ENCODE assay signal across 11 cellular contexts in the genomic region with DNA sequence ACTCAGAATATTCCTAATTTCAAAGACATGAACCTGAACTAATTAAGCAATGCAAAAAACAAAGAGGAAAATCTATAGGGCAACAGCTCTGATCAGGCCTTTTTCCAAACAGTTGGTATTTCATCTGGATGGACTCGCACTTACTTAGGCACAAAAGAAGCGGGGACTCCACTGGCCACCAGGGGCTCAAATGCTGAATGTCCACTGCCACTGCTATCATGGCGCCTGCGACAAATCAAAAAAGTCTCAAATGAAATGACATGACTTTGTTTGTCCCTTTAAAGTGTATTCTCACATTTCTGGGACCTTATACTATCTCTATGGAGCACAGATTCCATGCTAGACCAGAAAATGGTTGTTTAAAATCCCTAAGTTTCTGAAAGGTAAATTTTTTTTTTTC. TPM values are rescaled to one million over a fixed set of nuclear protein-coding genes. Genes with fewer than 3 reads are reported as not detected.
DNase-seq lines count a peak whose midpoint lies in the region; ATAC-seq, FAIRE-seq and TF ChIP-seq lines count a peak whose summit lies in the region.
"Not testable (repeated sequence)": the region's sequence is repeated elsewhere in the genome, so short reads cannot be mapped to it uniquely, and the experiment has no call there.
"Had no signal": no experiment of that assay in that cellular context is flagged by ENCODE, and none has a peak within 500 bp of the region (broad histone marks: within the 10 kb centered on the region; RNA-seq: fewer than 3 reads in every experiment).

No MANE protein-coding gene starts in this region.

- H3K36me3 Mint-ChIP-seq in CD8-positive, alpha-beta T cell = peaks cover 55% of the 10 kb centered on the region
- H3K36me3 Mint-ChIP-seq in activated CD4-positive, alpha-beta memory T cell treated with anti-CD3 and anti-CD28 coated beads for 36 hours = peaks cover 45% of the 10 kb centered on the region
- not testable (repeated sequence) for H3K36me3 Mint-ChIP-seq in type B pancreatic cell

- TF ChIP-seq EP300 in K562 (IDR thresholded peaks at IDR 0.05; ENCODE audit: low read length) = not testable (repeated sequence)

- H3K27ac ChIP-seq in CD8-positive, alpha-beta T cell (ENCODE audit: low read depth, low read length); HCT116 (ENCODE audit: low read depth, low read length); K562 (ENCODE audit: extremely low read depth, low read depth, low read length); mesenchymal stem cell (ENCODE audit: low read length, poor library complexity, severe bottlenecking); osteoblast (ENCODE audit: low read depth, low read length): not testable (repeated sequence)

- H3K18ac ChIP-seq in mesenchymal stem cell (ENCODE audit: low read depth in 1 of 2, low read length in 2 of 2) = not testable (repeated sequence)

- not testable (repeated sequence) for H4K8ac ChIP-seq in mesenchymal stem cell (ENCODE audit: low read length)

- peaks cover 15% of the 10 kb centered on the region for H3K79me1 ChIP-seq in mesenchymal stem cell (replicated peaks; ENCODE audit: low read length, poor library complexity, severe bottlenecking)

- RAD21 ChIA-PET in HCT116 (lab: Charles Lee; ENCODE audit: low non-redundant PET in 1 of 2, low total read pairs in 2 of 2, uncharacterized antibody in 2 of 2, unreplicated experiment in 2 of 2) = not testable (repeated sequence)

- H3K23ac ChIP-seq in mesenchymal stem cell (ENCODE audit: low read length in 2 of 2) = not testable (repeated sequence)

- H3K36me3 ChIP-seq in CD8-positive, alpha-beta T cell (ENCODE audit: insufficient read depth, low read length) = peaks cover 40% of the 10 kb centered on the region
- peaks cover 32 to 42% of the 10 kb centered on the region in 2 experiments for H3K36me3 ChIP-seq in HCT116 (ENCODE audit: control insufficient read depth in 1 of 2, insufficient read depth in 2 of 2, low read length in 2 of 2)
- H3K36me3 ChIP-seq in K562 (ENCODE audit: control insufficient read depth, insufficient read depth, low read length) = peaks cover 69% of the 10 kb centered on the region
- peaks cover 30 to 63% of the 10 kb centered on the region in 2 experiments for H3K36me3 ChIP-seq in mesenchymal stem cell (ENCODE audit: control insufficient read depth in 1 of 2, insufficient read depth in 2 of 2, low read depth in 1 of 2, low read length in 2 of 2)
- peaks cover 58% of the 10 kb centered on the region for H3K36me3 ChIP-seq in osteoblast (ENCODE audit: insufficient read depth, low read length)

- H3K9me3 Mint-ChIP-seq in CD8-positive, alpha-beta T cell; activated CD4-positive, alpha-beta memory T cell treated with anti-CD3 and anti-CD28 coated beads for 36 hours; type B pancreatic cell: not testable (repeated sequence)

- intact Hi-C loops in CD8-positive, alpha-beta T cell (cut with DNase I, micrococcal nuclease) = loop anchor here in 1 of 2 experiments (10.0 kb wide), 3 partner anchors 206 to 364 kb away; a partner anchor contains a TSS
- intact Hi-C loops in HCT116 (cut with micrococcal nuclease) = not testable (repeated sequence)
- intact Hi-C loops in activated CD4-positive, alpha-beta memory T cell treated with anti-CD3 and anti-CD28 coated beads for 36 hours (cut with micrococcal nuclease) = loop anchor here (10.0 kb wide), 1 partner anchor 364 kb away; a partner anchor contains a TSS
- intact Hi-C loops in K562 (cut with micrococcal nuclease) = loop anchor here (10.0 kb wide), 2 partner anchors 326 to 364 kb away; a partner anchor contains a TSS

- H3K79me2 ChIP-seq in HCT116 (ENCODE audit: insufficient read depth, low read length) (peaks cover 50% of the 10 kb centered on the region), K562 (ENCODE audit: control insufficient read depth, insufficient read depth, low read length) (peaks cover 19% of the 10 kb centered on the region), osteoblast (ENCODE audit: insufficient read depth, low read length) (peaks cover 34% of the 10 kb centered on the region)

- FAIRE-seq in K562 (lab: Jason Lieb, UNC) = not testable (repeated sequence)

- H3K27me3 Mint-ChIP-seq in CD8-positive, alpha-beta T cell (ENCODE audit: low read depth); activated CD4-positive, alpha-beta memory T cell treated with anti-CD3 and anti-CD28 coated beads for 36 hours; type B pancreatic cell: not testable (repeated sequence)

- not testable (repeated sequence) for H3K9ac ChIP-seq in HCT116 (ENCODE audit: low read length); K562 (ENCODE audit: insufficient read depth in 1 of 2, low read depth in 2 of 2, low read length in 2 of 2); mesenchymal stem cell (ENCODE audit: low read length)

- not testable (repeated sequence) for H2BK120ac ChIP-seq in mesenchymal stem cell (ENCODE audit: low read depth, low read length)

- DNase-seq in AG09309 (ENCODE audit: low read depth); CD8-positive, alpha-beta T cell; HCT116 (ENCODE audit: low read depth, low spot score); activated CD4-positive, alpha-beta memory T cell treated with anti-CD3 and anti-CD28 coated beads for 36 hours; K562 (ENCODE audit: extremely low read depth in 1 of 4, low spot score in 3 of 4); type B pancreatic cell (ENCODE audit: extremely low spot score, unreplicated experiment): not testable (repeated sequence)
- DNase-seq in mesenchymal stem cell = peak; percentile 12
- DNase-seq in osteoblast (ENCODE audit: insufficient read length, low spot score, missing footprints) = peak; percentile 15

- not testable (repeated sequence) for H3K9me1 ChIP-seq in K562 (ENCODE audit: control insufficient read depth, insufficient read depth, low read length)

- in situ Hi-C loops in K562 (cut with MboI) = loop anchor here (10.0 to 25.0 kb wide), 2 partner anchors 364 to 573 kb away; a partner anchor contains a TSS

- H2BK15ac ChIP-seq in mesenchymal stem cell (ENCODE audit: low read depth, poor library complexity, severe bottlenecking) = not testable (repeated sequence)

- not testable (repeated sequence) for H2BK5ac ChIP-seq in mesenchymal stem cell (ENCODE audit: low read depth, low read length, poor library complexity, severe bottlenecking)

- not testable (repeated sequence) for H2AK5ac ChIP-seq in mesenchymal stem cell (ENCODE audit: low read length, severe bottlenecking)

- H2AFZ ChIP-seq in HCT116 (ENCODE audit: low read depth, low read length, poor library complexity, severe bottlenecking); K562 (ENCODE audit: low read depth, low read length); mesenchymal stem cell (ENCODE audit: low read depth, low read length); osteoblast (ENCODE audit: low read length): not testable (repeated sequence)

- not testable (repeated sequence) for H2BK12ac ChIP-seq in mesenchymal stem cell (ENCODE audit: low read length in 2 of 2)

- H4K20me1 ChIP-seq in HCT116 (ENCODE audit: insufficient read depth); K562 (replicated peaks; ENCODE audit: control insufficient read depth, insufficient read depth, low read length); osteoblast (ENCODE audit: insufficient read depth, low read length): not testable (repeated sequence)

- H3K9me3 ChIP-seq in CD8-positive, alpha-beta T cell (ENCODE audit: low read length); HCT116 (ENCODE audit: control insufficient read depth in 1 of 2, insufficient read depth in 1 of 2, low read depth in 1 of 2, low read length in 2 of 2); K562 (replicated peaks; ENCODE audit: control insufficient read depth, insufficient read depth, low read depth, low read length); mesenchymal stem cell (ENCODE audit: control insufficient read depth, low read length); osteoblast (ENCODE audit: low read depth, low read length): not testable (repeated sequence)

- not testable (repeated sequence) for H3K4me2 ChIP-seq in HCT116 (ENCODE audit: low read length); K562 (ENCODE audit: insufficient read depth, low read length); mesenchymal stem cell (ENCODE audit: low read length, poor library complexity, severe bottlenecking); osteoblast (ENCODE audit: insufficient read depth, low read length)

- H3K14ac ChIP-seq in mesenchymal stem cell (ENCODE audit: low read length in 2 of 2) = not testable (repeated sequence)

- POLR2A ChIA-PET in CD8-positive, alpha-beta T cell (lab: Charles Lee); HCT116 (lab: Charles Lee); activated CD4-positive, alpha-beta memory T cell treated with anti-CD3 and anti-CD28 coated beads for 36 hours (lab: Charles Lee); K562 (lab: Yijun Ruan, JAX): not testable (repeated sequence)

- peak; percentile 3 for TF ChIP-seq CTCF in AG09309 (IDR thresholded peaks at IDR 0.05; ENCODE audit: control insufficient read depth, insufficient read depth, low read depth, low read length, missing control alignments)
- not testable (repeated sequence) for TF ChIP-seq CTCF in CD8-positive, alpha-beta T cell (IDR thresholded peaks at IDR 0.05); osteoblast (IDR thresholded peaks at IDR 0.05; ENCODE audit: extremely low read depth, low read depth, low read length)
- peak in 2 of 3 experiments; percentile 16 to 39; a peak in 2 of 6 replicates for TF ChIP-seq CTCF in HCT116 (IDR thresholded peaks at IDR 0.05 in 2 of 3, conservative IDR thresholded peaks at IDR 0.05 in 1 of 3; ENCODE audit: borderline replicate concordance in 1 of 3, insufficient read depth in 1 of 3, low read depth in 2 of 3, low read length in 2 of 3)
- 0 out of 6 replicates have a peak, but pooled peaks of 2 of the 3 experiments have one; percentile 10 to 17 for TF ChIP-seq CTCF in K562 (IDR thresholded peaks at IDR 0.05 in 2 of 3, conservative IDR thresholded peaks at IDR 0.05 in 1 of 3; ENCODE audit: insufficient read depth in 2 of 3, low read depth in 1 of 3, low read length in 3 of 3)
- TF ChIP-seq CTCF in type B pancreatic cell (conservative IDR thresholded peaks at IDR 0.05) = peak; percentile 45

- not testable (repeated sequence) for H4K91ac ChIP-seq in mesenchymal stem cell (ENCODE audit: low read length)

- H3K4ac ChIP-seq in mesenchymal stem cell (ENCODE audit: low read depth in 1 of 2, low read length in 2 of 2) = not testable (repeated sequence)

- not testable (repeated sequence) for TF ChIP-seq RAD21 in HCT116 (IDR thresholded peaks at IDR 0.05; ENCODE audit: low read depth); K562 (CRISPR knock-in tag; conservative IDR thresholded peaks at IDR 0.05 in 1 of 2, IDR thresholded peaks at IDR 0.05 in 1 of 2)

- H3K9me2 ChIP-seq in HCT116 (ENCODE audit: insufficient read depth) = not testable (repeated sequence)

- not testable (repeated sequence) for H3K4me3 ChIP-seq in AG09309 (ENCODE audit: control insufficient read depth, low read depth, low read length); CD8-positive, alpha-beta T cell (ENCODE audit: low read depth, low read length); HCT116 (replicated peaks in 1 of 2; ENCODE audit: low read depth in 1 of 2, low read length in 2 of 2); K562; mesenchymal stem cell (ENCODE audit: insufficient read depth in 1 of 2, low read depth in 1 of 2, low read length in 2 of 2); osteoblast (ENCODE audit: insufficient read depth, low read length)

- H3K27me3 ChIP-seq in CD8-positive, alpha-beta T cell (ENCODE audit: insufficient read depth, low read length); HCT116 (ENCODE audit: insufficient read depth, low read length); K562 (ENCODE audit: control insufficient read depth in 2 of 2, insufficient read depth in 2 of 2, low read length in 2 of 2); mesenchymal stem cell (ENCODE audit: control insufficient read depth in 1 of 2, insufficient read depth in 1 of 2, low read length in 2 of 2); osteoblast (ENCODE audit: insufficient read depth, low read length): not testable (repeated sequence)

- not testable (repeated sequence) for H3K4me3 Mint-ChIP-seq in CD8-positive, alpha-beta T cell; activated CD4-positive, alpha-beta memory T cell treated with anti-CD3 and anti-CD28 coated beads for 36 hours; type B pancreatic cell

- 95% methylated on average over 4 of the region's 4 CpGs for WGBS in K562 (ENCODE audit: insufficient coverage, low coverage, missing lambda C conversion rate)
- 98% methylated on average over 2 of the region's 4 CpGs for WGBS in mesenchymal stem cell

- CTCF ChIA-PET in CD8-positive, alpha-beta T cell (lab: Charles Lee); HCT116 (lab: Charles Lee); activated CD4-positive, alpha-beta memory T cell treated with anti-CD3 and anti-CD28 coated beads for 36 hours (lab: Charles Lee); K562 (lab: Yijun Ruan, JAX; ENCODE audit: low intra/inter-chr PET ratio): not testable (repeated sequence)

- not testable (repeated sequence) for BruUV-seq in HCT116 (replicated peaks; lab: Mats Ljungman, UMichigan); K562 (replicated peaks; lab: Mats Ljungman, UMichigan)

- peak overlapping the region; percentile 27 for H3K27ac Mint-ChIP-seq in CD8-positive, alpha-beta T cell
- peak overlapping the region; percentile 18 for H3K27ac Mint-ChIP-seq in activated CD4-positive, alpha-beta memory T cell treated with anti-CD3 and anti-CD28 coated beads for 36 hours
- H3K27ac Mint-ChIP-seq in type B pancreatic cell = not testable (repeated sequence)

- H3K4me1 ChIP-seq in CD8-positive, alpha-beta T cell (ENCODE audit: insufficient read depth, low read length); HCT116 (ENCODE audit: control insufficient read depth in 1 of 2, insufficient read depth in 2 of 2, low read length in 2 of 2); K562 (replicated peaks in 1 of 2; ENCODE audit: control insufficient read depth in 2 of 2, insufficient read depth in 2 of 2, low read length in 2 of 2); mesenchymal stem cell (ENCODE audit: control insufficient read depth, insufficient read depth, low read depth, low read length); osteoblast (ENCODE audit: insufficient read depth, low read length): not testable (repeated sequence)

- H3K4me1 Mint-ChIP-seq in CD8-positive, alpha-beta T cell (ENCODE audit: low read depth) = peaks cover 35% of the 10 kb centered on the region
- peaks cover 16% of the 10 kb centered on the region for H3K4me1 Mint-ChIP-seq in activated CD4-positive, alpha-beta memory T cell treated with anti-CD3 and anti-CD28 coated beads for 36 hours (ENCODE audit: low read depth)
- H3K4me1 Mint-ChIP-seq in type B pancreatic cell (ENCODE audit: unreplicated experiment) = not testable (repeated sequence)

- not testable (repeated sequence) for ATAC-seq in CD8-positive, alpha-beta T cell; HCT116; K562

- not testable (repeated sequence) for TF ChIP-seq POLR2A in HCT116 (IDR thresholded peaks at IDR 0.05; ENCODE audit: borderline replicate concordance, extremely low read depth, insufficient read depth, insufficient read length); K562 (conservative IDR thresholded peaks at IDR 0.05)

RNA-seq across cellular contexts. Expression of a gene that starts 43.6 kb away (rescaled TPM):
- 10 to 100 TPM; 16.6 to 21.8 TPM for total RNA-seq in CD8-positive, alpha-beta T cell
- total RNA-seq in HCT116 (2021; ENCODE audit: unreplicated experiment) (8.8 TPM), K562 (2014; rRNA removed) (0.64 and 1.2 TPM in 2 replicates), K562 (2014; rRNA removed; fragmentation: Illumina TruSeq; extraction: Trizol) (0.04 TPM in 1 of 2 replicates, not detected in the other), K562 (2015; rRNA removed; fragmentation: Illumina TruSeq; extraction: Trizol) (0.41 and 0.80 TPM in 2 replicates), K562 (2021) (1.2 and 1.4 TPM in 2 replicates), osteoblast (0.36 and 1.5 TPM in 2 replicates), type B pancreatic cell (ENCODE audit: low replicate concordance) (4.2 and 7.9 TPM in 2 replicates)
- polyA plus RNA-seq in HCT116 (2012) = 4.2 and 4.5 TPM in 2 replicates
- total RNA-seq in activated CD4-positive, alpha-beta memory T cell treated with anti-CD3 and anti-CD28 coated beads for 36 hours = 1 to 10 TPM; 3.5 to 3.6 TPM
- 1.1 and 4.1 TPM in 2 replicates for total RNA-seq in K562 (2011; cell fraction: chromatin; rRNA removed; ENCODE audit: low replicate concordance)
- total RNA-seq in K562 (2011; cell fraction: nucleolus; rRNA removed) = 2.1 and 3.0 TPM in 2 replicates
- total RNA-seq in K562 (2011; cell fraction: nucleoplasm; rRNA removed) = 1.9 and 2.1 TPM in 2 replicates
- polyA plus RNA-seq in K562 (2011; rRNA removed) (0.30 TPM in 1 of 2 replicates, not detected in the other), K562 (2014; fragmentation: Illumina TruSeq; extraction: Trizol) (0.15 TPM in 1 of 2 replicates, not detected in the other), K562 (2014; fragmentation: Nextera tagmentation; extraction: Ambion mirVana) (not detected), K562 (2014; rRNA removed) (0.28 and 0.90 TPM in 2 replicates)
- 0.03 and 0.42 TPM in 2 replicates for polyA plus RNA-seq in K562 (2011; cell fraction: cytosol; rRNA removed)
- 1.8 and 4.8 TPM in 2 replicates for polyA plus RNA-seq in K562 (2011; cell fraction: nucleus; rRNA removed)
- 0.52 and 4.5 TPM in 2 replicates for polyA plus RNA-seq in K562 (2012)
- 0.14 TPM in 1 of 2 replicates, not detected in the other for polyA minus RNA-seq in K562 (2011; rRNA and poly(A)+ RNA removed)
- polyA minus RNA-seq in K562 (2011; cell fraction: cytosol; rRNA and poly(A)+ RNA removed) = not detected in 2 replicates
- 0.40 and 0.44 TPM in 2 replicates for polyA minus RNA-seq in K562 (2011; cell fraction: nucleus; rRNA and poly(A)+ RNA removed)
- polyA plus RNA-seq in mesenchymal stem cell (2013, experiment 1 of 2) = 1.5 TPM
- 1.9 TPM for polyA plus RNA-seq in mesenchymal stem cell (2013, experiment 2 of 2)

RNA-seq across cellular contexts. Expression of a gene that starts 47.1 kb away (rescaled TPM):
- 10 to 100 TPM; 88.5 to 99.2 TPM for total RNA-seq in CD8-positive, alpha-beta T cell
- total RNA-seq in HCT116 (2021; ENCODE audit: unreplicated experiment) (61.0 TPM), K562 (2014; rRNA removed) (11.6 and 15.2 TPM in 2 replicates), K562 (2014; rRNA removed; fragmentation: Illumina TruSeq; extraction: Trizol) (21.4 and 24.2 TPM in 2 replicates), K562 (2015; rRNA removed; fragmentation: Illumina TruSeq; extraction: Trizol) (14.3 and 17.2 TPM in 2 replicates), K562 (2021) (88.2 and 93.4 TPM in 2 replicates), osteoblast (13.8 and 16.5 TPM in 2 replicates), type B pancreatic cell (ENCODE audit: low replicate concordance) (44.9 and 65.6 TPM in 2 replicates)
- polyA plus RNA-seq in HCT116 (2012) = 41.3 and 42.4 TPM in 2 replicates
- 10 to 100 TPM; 55.3 to 61.2 TPM for total RNA-seq in activated CD4-positive, alpha-beta memory T cell treated with anti-CD3 and anti-CD28 coated beads for 36 hours
- total RNA-seq in K562 (2011; cell fraction: chromatin; rRNA removed; ENCODE audit: low replicate concordance) = 282 and 307 TPM in 2 replicates
- 108 and 118 TPM in 2 replicates for total RNA-seq in K562 (2011; cell fraction: nucleolus; rRNA removed)
- 173 and 267 TPM in 2 replicates for total RNA-seq in K562 (2011; cell fraction: nucleoplasm; rRNA removed)
- polyA plus RNA-seq in K562 (2011; rRNA removed) (25.1 and 25.6 TPM in 2 replicates), K562 (2014; fragmentation: Illumina TruSeq; extraction: Trizol) (77.4 and 119 TPM in 2 replicates), K562 (2014; fragmentation: Nextera tagmentation; extraction: Ambion mirVana) (1 to 10 TPM; 7.1 to 8.9 TPM), K562 (2014; rRNA removed) (31.2 and 33.2 TPM in 2 replicates)
- polyA plus RNA-seq in K562 (2011; cell fraction: cytosol; rRNA removed) = 15.0 and 18.9 TPM in 2 replicates
- polyA plus RNA-seq in K562 (2011; cell fraction: nucleus; rRNA removed) = 64.5 and 64.7 TPM in 2 replicates
- 57.9 and 77.3 TPM in 2 replicates for polyA plus RNA-seq in K562 (2012)
- polyA minus RNA-seq in K562 (2011; rRNA and poly(A)+ RNA removed) = 48.3 and 63.1 TPM in 2 replicates
- polyA minus RNA-seq in K562 (2011; cell fraction: cytosol; rRNA and poly(A)+ RNA removed) = 31.2 and 58.0 TPM in 2 replicates
- 23.4 and 43.8 TPM in 2 replicates for polyA minus RNA-seq in K562 (2011; cell fraction: nucleus; rRNA and poly(A)+ RNA removed)
- 36.6 TPM for polyA plus RNA-seq in mesenchymal stem cell (2013, experiment 1 of 2)
- 34.7 TPM for polyA plus RNA-seq in mesenchymal stem cell (2013, experiment 2 of 2)

RNA-seq across cellular contexts. Expression of a gene that starts 53.1 kb away (rescaled TPM):
- under 1 TPM in 1 of 2 experiments, not detected in 1; 0.25 TPM for total RNA-seq in CD8-positive, alpha-beta T cell
- total RNA-seq in HCT116 (2021; ENCODE audit: unreplicated experiment) = not detected
- polyA plus RNA-seq in HCT116 (2012) = 0.17 and 0.38 TPM in 2 replicates
- not detected for total RNA-seq in activated CD4-positive, alpha-beta memory T cell treated with anti-CD3 and anti-CD28 coated beads for 36 hours
- 0.16 and 1.2 TPM in 2 replicates for total RNA-seq in K562 (2011; cell fraction: chromatin; rRNA removed; ENCODE audit: low replicate concordance)
- total RNA-seq in K562 (2011; cell fraction: nucleolus; rRNA removed) = 0.17 TPM in 1 of 2 replicates, not detected in the other
- 0.23 TPM in 1 of 2 replicates, not detected in the other for total RNA-seq in K562 (2011; cell fraction: nucleoplasm; rRNA removed)
- total RNA-seq in K562 (2014; rRNA removed) = not detected in 2 replicates
- total RNA-seq in K562 (2014; rRNA removed; fragmentation: Illumina TruSeq; extraction: Trizol) = 0.07 TPM in 1 of 2 replicates, not detected in the other
- not detected in 2 replicates for total RNA-seq in K562 (2015; rRNA removed; fragmentation: Illumina TruSeq; extraction: Trizol)
- total RNA-seq in K562 (2021) = 0.09 TPM in 1 of 2 replicates, not detected in the other
- not detected in 2 replicates for polyA plus RNA-seq in K562 (2011; rRNA removed)
- polyA plus RNA-seq in K562 (2011; cell fraction: cytosol; rRNA removed) = 0.03 TPM in 1 of 2 replicates, not detected in the other
- polyA plus RNA-seq in K562 (2011; cell fraction: nucleus; rRNA removed) = 0.04 TPM in 1 of 2 replicates, not detected in the other
- 0.55 and 0.72 TPM in 2 replicates for polyA plus RNA-seq in K562 (2012)
- polyA plus RNA-seq in K562 (2014; fragmentation: Illumina TruSeq; extraction: Trizol) = not detected in 2 replicates
- under 1 TPM; 0.13 to 0.28 TPM for polyA plus RNA-seq in K562 (2014; fragmentation: Nextera tagmentation; extraction: Ambion mirVana)
- polyA plus RNA-seq in K562 (2014; rRNA removed) = not detected in 2 replicates
- polyA minus RNA-seq in K562 (2011; rRNA and poly(A)+ RNA removed) = not detected in 2 replicates
- polyA minus RNA-seq in K562 (2011; cell fraction: cytosol; rRNA and poly(A)+ RNA removed) = not detected in 2 replicates
- not detected in 2 replicates for polyA minus RNA-seq in K562 (2011; cell fraction: nucleus; rRNA and poly(A)+ RNA removed)
- not detected for polyA plus RNA-seq in mesenchymal stem cell (2013, experiment 1 of 2)
- not detected for polyA plus RNA-seq in mesenchymal stem cell (2013, experiment 2 of 2)
- total RNA-seq in osteoblast = under 0.01 TPM in 1 of 2 replicates, not detected in the other
- not detected in 2 replicates for total RNA-seq in type B pancreatic cell (ENCODE audit: low replicate concordance)
- total RNA-seq: Calu3, H4, HT-29 had no signal
